21 cellular contexts compared by ENCODE assay signal in genomic region chr2:58289029-58289428, GRCh38. TPM values are rescaled to one million over a fixed set of nuclear protein-coding genes. Genes with fewer than 3 reads are reported as not detected.
DNase-seq lines count a peak whose midpoint lies in the region; ATAC-seq and TF ChIP-seq lines count a peak whose summit lies in the region.
"Had no signal": no experiment of that assay in that cellular context is flagged by ENCODE, and none has a peak within 500 bp of the region (broad histone marks: within the 10 kb centered on the region; RNA-seq: fewer than 3 reads in every experiment).

No MANE protein-coding gene starts in this region.

- H3K9me3 Mint-ChIP-seq in glutamatergic neuron (ENCODE audit: unreplicated experiment) = peaks cover 1% of the 10 kb centered on the region
- H3K9me3 Mint-ChIP-seq in activated T-cell treated with anti-CD3 and anti-CD28 coated beads, Interleukin-2, amount 50 U/mL, for 24 hours = no peaks in the 10 kb centered on the region
- H3K9me3 Mint-ChIP-seq: activated CD4-positive, alpha-beta T cell treated with anti-CD3 and anti-CD28 coated beads, Interleukin-2, amount 10 ng/mL, durations not matched to agents 24 days and 14 days; CD8-positive, alpha-beta T cell had no signal

- H4K20me1 ChIP-seq in MM.1S (ENCODE audit: insufficient read depth, low read length) = no peaks in the 10 kb centered on the region

- no peak for TF ChIP-seq CTCF in glutamatergic neuron (IDR thresholded peaks at IDR 0.05; ENCODE audit: partially characterized antibody, unreplicated experiment)
- TF ChIP-seq CTCF in testis (IDR thresholded peaks at IDR 0.05) = no peak
- no peak for TF ChIP-seq CTCF in MM.1S (IDR thresholded peaks at IDR 0.05; ENCODE audit: low read length)

- H3K36me3 ChIP-seq in testis (ENCODE audit: low read depth, missing control alignments) (no peaks in the 10 kb centered on the region), MM.1S (replicated peaks; ENCODE audit: insufficient read depth, low read length) (no peaks in the 10 kb centered on the region)
- H3K36me3 ChIP-seq: ascending aorta, gastrocnemius medialis, uterus had no signal

- H3K9ac ChIP-seq in MM.1S (ENCODE audit: low read length) = no peak overlapping the region

- no peaks in the 10 kb centered on the region for H3K27me3 ChIP-seq in testis
- no peaks in the 10 kb centered on the region for H3K27me3 ChIP-seq in MM.1S (replicated peaks; ENCODE audit: insufficient read depth, low read length)
- H3K27me3 ChIP-seq: ascending aorta, gastrocnemius medialis, uterus had no signal

- no peak for ATAC-seq in GM18870 (IDR thresholded peaks at IDR 0.05; ENCODE audit: unreplicated experiment)
- ATAC-seq: CD8-positive, alpha-beta T cell; gastrocnemius medialis; left ventricle myocardium superior; sciatic nerve had no signal

- H3K4me1 Mint-ChIP-seq in glutamatergic neuron (ENCODE audit: low read depth, unreplicated experiment) = peaks cover 8% of the 10 kb centered on the region
- H3K4me1 Mint-ChIP-seq in activated T-cell treated with anti-CD3 and anti-CD28 coated beads, Interleukin-2, amount 50 U/mL, for 24 hours (ENCODE audit: low read depth) = no peaks in the 10 kb centered on the region
- H3K4me1 Mint-ChIP-seq: activated CD4-positive, alpha-beta T cell treated with anti-CD3 and anti-CD28 coated beads, Interleukin-2, amount 10 ng/mL, durations not matched to agents 24 days and 14 days had no signal

- no peak for TF ChIP-seq POLR2A in testis (IDR thresholded peaks at IDR 0.05)

- peak; percentile 26 for DNase-seq in Caki2 (ENCODE audit: low read depth)
- DNase-seq in HK-2 (ENCODE audit: unreplicated experiment) = peak; percentile 9
- peak; percentile 9 for DNase-seq in T1000 (lab: John Stamatoyannopoulos, UW)
- no peak for DNase-seq in glutamatergic neuron
- no peak for DNase-seq in testis
- DNase-seq in activated T-cell treated with anti-CD3 and anti-CD28 coated beads, Interleukin-2, amount 50 U/mL, for 24 hours = no peak
- DNase-seq in MM.1S = no peak
- DNase-seq: activated CD4-positive, alpha-beta T cell treated with anti-CD3 and anti-CD28 coated beads, Interleukin-2, amount 10 ng/mL, durations not matched to agents 24 days and 14 days; activated naive CD4-positive, alpha-beta T cell treated with Interleukin-2 at 50 U/mL for 16 hours; CD8-positive, alpha-beta T cell; gastrocnemius medialis; Kasumi-1; left ventricle myocardium superior; NCI-H187 treated with DMSO at 0.1 percent for 48 hours; NCI-H524 treated with DMSO at 0.1 percent for 48 hours; occipital lobe; stimulated activated CD4-positive, alpha-beta T cell treated with anti-CD3 and anti-CD28 coated beads, Interleukin-2, amount 100 ng/mL, for 24 hours; uterus had no signal

- WGBS in testis, 2 donors = 79 to 88% methylated on average over 3 of the region's 3 CpGs

- no peaks in the 10 kb centered on the region for H3F3A ChIP-seq in MM.1S (ENCODE audit: insufficient read depth, low read length)

- no peak overlapping the region for H3K4me3 Mint-ChIP-seq in glutamatergic neuron (ENCODE audit: unreplicated experiment)
- no peak overlapping the region for H3K4me3 Mint-ChIP-seq in activated T-cell treated with anti-CD3 and anti-CD28 coated beads, Interleukin-2, amount 50 U/mL, for 24 hours
- H3K4me3 Mint-ChIP-seq: activated CD4-positive, alpha-beta T cell treated with anti-CD3 and anti-CD28 coated beads, Interleukin-2, amount 10 ng/mL, durations not matched to agents 24 days and 14 days; CD8-positive, alpha-beta T cell had no signal

- intact Hi-C loops in testis (cut with DNase I; ENCODE audit: low total_unique reads) = no loop called here

- in situ Hi-C loops in Caki2 (cut with HindIII; ENCODE audit: low pct_unique_long_range_greater_than_20kb, low sequenced_read_pairs) = no loop called here

- no peaks in the 10 kb centered on the region for H3K4me1 ChIP-seq in testis
- no peaks in the 10 kb centered on the region for H3K4me1 ChIP-seq in MM.1S (ENCODE audit: low read length)
- H3K4me1 ChIP-seq: ascending aorta, gastrocnemius medialis, uterus had no signal

- no peak overlapping the region for H2AFZ ChIP-seq in MM.1S (ENCODE audit: low read length)

- H3K27ac ChIP-seq in testis (no peak overlapping the region), MM.1S (ENCODE audit: low read length) (no peak overlapping the region)
- H3K27ac ChIP-seq: ascending aorta, gastrocnemius medialis, uterus had no signal

- peak overlapping the region; percentile 48 for H3K27ac Mint-ChIP-seq in glutamatergic neuron (ENCODE audit: unreplicated experiment)
- no peak overlapping the region for H3K27ac Mint-ChIP-seq in activated T-cell treated with anti-CD3 and anti-CD28 coated beads, Interleukin-2, amount 50 U/mL, for 24 hours
- H3K27ac Mint-ChIP-seq: activated CD4-positive, alpha-beta T cell treated with anti-CD3 and anti-CD28 coated beads, Interleukin-2, amount 10 ng/mL, durations not matched to agents 24 days and 14 days; CD8-positive, alpha-beta T cell had no signal

- H3K4me2 ChIP-seq in MM.1S (ENCODE audit: low read depth, low read length) = no peak overlapping the region

- H3K9me2 ChIP-seq in MM.1S (replicated peaks; ENCODE audit: insufficient read depth, low read length) = no peaks in the 10 kb centered on the region

- H3K79me2 ChIP-seq in MM.1S (ENCODE audit: low read length) = no peaks in the 10 kb centered on the region

- no peaks in the 10 kb centered on the region for H3K36me3 Mint-ChIP-seq in glutamatergic neuron (ENCODE audit: unreplicated experiment)
- H3K36me3 Mint-ChIP-seq in activated T-cell treated with anti-CD3 and anti-CD28 coated beads, Interleukin-2, amount 50 U/mL, for 24 hours (ENCODE audit: low read depth) = no peaks in the 10 kb centered on the region
- H3K36me3 Mint-ChIP-seq: CD8-positive, alpha-beta T cell had no signal

- H3K27me3 Mint-ChIP-seq in glutamatergic neuron (ENCODE audit: unreplicated experiment) = peaks cover 4% of the 10 kb centered on the region
- H3K27me3 Mint-ChIP-seq in activated T-cell treated with anti-CD3 and anti-CD28 coated beads, Interleukin-2, amount 50 U/mL, for 24 hours = peaks cover 21% of the 10 kb centered on the region

- H3K9me3 ChIP-seq in testis (no peaks in the 10 kb centered on the region), MM.1S (replicated peaks; ENCODE audit: insufficient read depth, low read length) (no peaks in the 10 kb centered on the region)
- H3K9me3 ChIP-seq: ascending aorta, gastrocnemius medialis, uterus had no signal

- H3K4me3 ChIP-seq in testis (no peak overlapping the region), MM.1S (ENCODE audit: low read length) (no peak overlapping the region)
- H3K4me3 ChIP-seq: ascending aorta, gastrocnemius medialis, uterus had no signal

RNA-seq across cellular contexts. Expression of gene FANCL, which starts 47.9 kb away (rescaled TPM):
- 34.8 and 44.9 TPM in 2 replicates for total RNA-seq in Caki2 (2014; rRNA removed; shearing (Covaris generic); ENCODE audit: low replicate concordance)
- 16.5 TPM for total RNA-seq in glutamatergic neuron (ENCODE audit: unreplicated experiment)
- total RNA-seq in testis = 10 to 100 TPM; 36.6 to 52.3 TPM
- 27.8 TPM for polyA plus RNA-seq in testis (ENCODE audit: insufficient read depth, low read depth, low replicate concordance)

Comparison
In these comparisons a context has a peak if more than half of its experiments do, and no peak if none do; other contexts are left out.
1. DNase-seq: peak in Caki2 (single experiment), HK-2 (single experiment) and T1000 (single experiment); none in glutamatergic neuron (single experiment), testis (single experiment), activated T-cell treated with anti-CD3 and anti-CD28 coated beads, Interleukin-2, amount 50 U/mL, for 24 hours (single experiment) and MM.1S (single experiment).